Comparison of ENCODE assay signal across 11 cellular contexts in the genomic region with DNA sequence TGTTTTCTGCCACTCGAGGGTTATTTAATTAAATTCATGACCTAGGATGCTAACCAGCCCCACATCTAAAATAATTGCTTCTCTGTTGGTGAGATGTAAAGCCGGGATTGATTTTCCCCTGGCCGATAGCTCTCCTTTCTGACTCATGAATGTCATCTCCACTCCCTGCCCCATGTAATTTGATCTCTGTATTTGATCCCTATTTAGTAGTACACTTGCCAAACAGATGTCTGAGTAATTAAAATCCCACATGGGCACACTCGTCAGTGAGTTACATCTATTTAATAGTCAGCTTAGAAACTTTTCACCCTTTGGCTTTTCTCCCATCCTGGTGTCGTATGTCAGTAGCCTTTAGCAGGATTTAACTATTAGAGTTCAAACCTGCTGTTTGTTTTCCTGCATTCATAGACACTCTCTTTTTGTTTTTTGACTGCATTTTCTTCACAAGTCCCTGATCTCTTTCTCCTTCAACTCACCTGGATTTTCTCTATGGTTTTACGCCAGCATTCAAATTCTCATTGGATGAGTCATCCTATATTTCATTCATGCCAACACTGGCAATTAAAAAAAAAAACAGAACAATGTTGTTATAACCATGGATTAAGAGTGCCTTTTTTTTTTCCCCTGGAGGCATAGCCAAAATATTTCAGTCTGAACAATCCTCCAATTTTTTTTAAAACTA.
DNase-seq lines count a peak whose midpoint lies in the region; ATAC-seq, FAIRE-seq and TF ChIP-seq lines count a peak whose summit lies in the region.
"Had no signal": no experiment of that assay in that cellular context is flagged by ENCODE, and none has a peak within 500 bp of the region (broad histone marks: within the 10 kb centered on the region; RNA-seq: fewer than 3 reads in every experiment).

No MANE protein-coding gene starts in this region.

- H3K27me3 Mint-ChIP-seq in endothelial cell (ENCODE audit: unreplicated experiment): no peaks in the 10 kb centered on the region

- DNase-seq in ACHN (peak; percentile 41), HTR-8/SVneo (ENCODE audit: insufficient read length, low spot score) (peak; percentile 61), RPMI7951 (ENCODE audit: low read depth) (peak; percentile 97), glomerular visceral epithelial cell (ENCODE audit: extremely low spot score) (peak; percentile 64), endothelial cell (ENCODE audit: low spot score) (no peak), SIG-M5 treated with dmso at 0.1 percent for 504 hours (lab: John Stamatoyannopoulos, UW; ENCODE audit: unreplicated experiment) (no peak), NCI-H2227 (lab: John Stamatoyannopoulos, UW; ENCODE audit: unreplicated experiment) (no peak)
- DNase-seq: activated CD4-positive, CD25-positive, alpha-beta regulatory T cell; DND-41; glutamatergic neuron had no signal

- no peaks in the 10 kb centered on the region for H3K36me3 Mint-ChIP-seq in endothelial cell (ENCODE audit: low read depth, unreplicated experiment)

- no peak overlapping the region for H3K27ac Mint-ChIP-seq in endothelial cell (ENCODE audit: unreplicated experiment)

- no peaks in the 10 kb centered on the region for H3K9me3 Mint-ChIP-seq in endothelial cell (ENCODE audit: unreplicated experiment)

- peaks cover 12% of the 10 kb centered on the region for H3K4me1 Mint-ChIP-seq in endothelial cell (ENCODE audit: unreplicated experiment)

- ATAC-seq in GM18868 (IDR thresholded peaks at IDR 0.05; ENCODE audit: unreplicated experiment): no peak

- in situ Hi-C loops in ACHN (cut with HindIII; ENCODE audit: low pct_ligation_motif_present, low pct_unique_long_range_greater_than_20kb, low sequenced_read_pairs): no loop called here

- FAIRE-seq in HTR-8/SVneo (lab: Jason Lieb, UNC): peak; percentile 57

- no peak for TF ChIP-seq CTCF in endothelial cell (IDR thresholded peaks at IDR 0.05; ENCODE audit: unreplicated experiment)

- H3K4me3 Mint-ChIP-seq in endothelial cell (ENCODE audit: unreplicated experiment): no peak overlapping the region

Comparison
In these comparisons a context has a peak if more than half of its experiments do, and no peak if none do; other contexts are left out.
1. DNase-seq: peak in ACHN (single experiment), HTR-8/SVneo (single experiment), RPMI7951 (single experiment) and glomerular visceral epithelial cell (single experiment); none in endothelial cell (single experiment), SIG-M5 treated with dmso at 0.1 percent for 504 hours (single experiment) and NCI-H2227 (single experiment).